Comparison of ENCODE assay signal across 14 cellular contexts in the genomic region with DNA sequence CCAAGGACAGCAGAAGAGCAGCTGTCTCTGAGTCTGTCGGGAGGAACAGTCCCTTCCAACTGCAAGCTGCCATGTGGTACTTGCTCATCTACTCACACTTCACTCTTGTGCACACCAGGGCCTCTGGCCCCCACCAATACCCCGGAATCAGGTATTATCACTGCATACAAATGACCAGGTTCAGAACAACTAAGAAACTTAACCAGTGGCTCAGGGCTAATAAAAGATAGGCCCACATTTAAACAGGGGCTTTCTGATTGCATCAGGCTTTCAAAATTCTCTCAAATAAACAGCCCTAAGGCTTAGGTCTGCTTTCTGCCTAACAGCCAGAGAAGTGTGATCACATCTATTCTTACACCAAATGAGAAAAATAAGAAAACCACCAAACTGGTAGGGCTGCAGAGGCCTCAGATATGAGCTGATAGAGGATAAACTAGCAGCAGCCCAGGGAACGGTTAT. TPM values are rescaled to one million over a fixed set of nuclear protein-coding genes. Genes with fewer than 3 reads are reported as not detected.
A peak's percentile ranks its signal among the peaks of the same experiment; 100 is the strongest.
DNase-seq lines count a peak whose midpoint lies in the region; ATAC-seq and TF ChIP-seq lines count a peak whose summit lies in the region.
"Had no signal": no experiment of that assay in that cellular context is flagged by ENCODE, and none has a peak within 500 bp of the region (broad histone marks: within the 10 kb centered on the region; RNA-seq: fewer than 3 reads in every experiment).

No MANE protein-coding gene starts in this region.

- H3K36me3 Mint-ChIP-seq in activated CD8-positive, alpha-beta T cell treated with anti-CD3 and anti-CD28 coated beads for 36 hours (ENCODE audit: low read depth): peaks cover 31% of the 10 kb centered on the region
- H3K36me3 Mint-ChIP-seq in naive B cell: no peaks in the 10 kb centered on the region

- H3K9ac ChIP-seq in BLaER1 treated with 17β-estradiol and CSF1 and Interleukin-3, amounts not matched to agents 10 nM and 100 nM: 0 out of 22 replicates have a peak overlapping the region, but pooled peaks of 2 of the 11 experiments have one; percentile 1 to 17

- H3K4me1 ChIP-seq in BLaER1 treated with 17β-estradiol and CSF1 and Interleukin-3, amounts not matched to agents 10 nM and 100 nM: peaks cover 83 to 98% (median 88%) of the 10 kb centered on the region in 10 experiments

- peaks cover 97 to 100% (median 99%) of the 10 kb centered on the region in 11 experiments for H4K20me1 ChIP-seq in BLaER1 treated with 17β-estradiol and CSF1 and Interleukin-3, amounts not matched to agents 10 nM and 100 nM

- no peak for ATAC-seq in GM18505 (IDR thresholded peaks at IDR 0.05; ENCODE audit: unreplicated experiment)
- ATAC-seq in activated CD8-positive, alpha-beta T cell treated with anti-CD3 and anti-CD28 coated beads for 36 hours: peak; percentile 32
- ATAC-seq in naive B cell (ENCODE audit: low read depth in 2 of 2): no peak
- no peak for ATAC-seq in left lobe of liver
- ATAC-seq: GM23338 had no signal

- POLR2A ChIA-PET in activated CD8-positive, alpha-beta T cell treated with anti-CD3 and anti-CD28 coated beads for 36 hours (lab: Charles Lee): interaction anchor here (0.8 to 4.3 kb wide), 8 partner anchors 8 to 26 kb away, joined by 3 to 33 read pairs (median 4); a partner anchor contains a TSS

- peak; percentile 67 for DNase-seq in activated CD8-positive, alpha-beta T cell treated with anti-CD3 and anti-CD28 coated beads for 36 hours
- DNase-seq in naive B cell (no peak), foreskin fibroblast (no peak), GM13976 (ENCODE audit: low spot score) (no peak), left lobe of liver (ENCODE audit: low spot score) (no peak), EL (no peak)
- DNase-seq: effector CD4-positive, alpha-beta T cell; MM.1S; NCI-H69; stimulated activated CD4-positive, alpha-beta T cell treated with anti-CD3 and anti-CD28 coated beads, Interleukin-4, amount 100 ng/mL, for 1 hour had no signal

- H3K4me3 ChIP-seq in BLaER1 treated with 17β-estradiol and CSF1 and Interleukin-3, amounts not matched to agents 10 nM and 100 nM: no peak overlapping the region
- H3K4me3 ChIP-seq in foreskin fibroblast (ENCODE audit: low read depth in 1 of 2, low read length in 2 of 2): no peak overlapping the region
- H3K4me3 ChIP-seq: GM23338, tibial artery had no signal

- in situ Hi-C loops in GM13976 (cut with MboI; ENCODE audit: low sequenced_read_pairs, unreplicated experiment): no loop called here

- H3K9me3 ChIP-seq in BLaER1 treated with 17β-estradiol and CSF1 and Interleukin-3, amounts not matched to agents 10 nM and 100 nM (replicated peaks in 1 of 11): no peaks in the 10 kb centered on the region
- H3K9me3 ChIP-seq: tibial artery had no signal

- H3K36me3 ChIP-seq in BLaER1 treated with 17β-estradiol and CSF1 and Interleukin-3, amounts not matched to agents 10 nM and 100 nM: peaks cover 6 to 62% (median 31%) of the 10 kb centered on the region in 11 experiments; a peak in 16 of 22 replicates
- H3K36me3 ChIP-seq: tibial artery had no signal

- peak overlapping the region; percentile 36 for H3K4me3 Mint-ChIP-seq in activated CD8-positive, alpha-beta T cell treated with anti-CD3 and anti-CD28 coated beads for 36 hours
- H3K4me3 Mint-ChIP-seq in naive B cell: peak overlapping the region in 1 of 8 donors; percentile 39
- H3K4me3 Mint-ChIP-seq: GM23338 had no signal

- CTCF ChIA-PET in activated CD8-positive, alpha-beta T cell treated with anti-CD3 and anti-CD28 coated beads for 36 hours (lab: Charles Lee): interaction anchor here (0.9 to 1.5 kb wide), 4 partner anchors 9 to 109 kb away, joined by 3 to 4 read pairs (median 4); no protein-coding TSS in a partner anchor

- TF ChIP-seq POLR2A in GM18505 (IDR thresholded peaks at IDR 0.05; ENCODE audit: borderline replicate concordance, extremely low read depth, insufficient read depth, insufficient read length): peak; percentile 27

- no peak for TF ChIP-seq CTCF in activated CD8-positive, alpha-beta T cell treated with anti-CD3 and anti-CD28 coated beads for 36 hours (IDR thresholded peaks at IDR 0.05)
- no peak for TF ChIP-seq CTCF in foreskin fibroblast (IDR thresholded peaks at IDR 0.05; ENCODE audit: low read depth, low read length)
- no peak for TF ChIP-seq CTCF in GM13976 (IDR thresholded peaks at IDR 0.05; ENCODE audit: borderline replicate concordance, control extremely low read depth, extremely low read depth, insufficient read depth, missing control alignments)

- no peaks in the 10 kb centered on the region for H3K9me3 Mint-ChIP-seq in activated CD8-positive, alpha-beta T cell treated with anti-CD3 and anti-CD28 coated beads for 36 hours
- peaks cover 0 to 1% (median 0%) of the 10 kb centered on the region in 7 donors for H3K9me3 Mint-ChIP-seq in naive B cell
- H3K9me3 Mint-ChIP-seq: GM23338 had no signal

- no peaks in the 10 kb centered on the region for H3K27me3 Mint-ChIP-seq in activated CD8-positive, alpha-beta T cell treated with anti-CD3 and anti-CD28 coated beads for 36 hours
- no peaks in the 10 kb centered on the region for H3K27me3 Mint-ChIP-seq in naive B cell

- H3K4me1 Mint-ChIP-seq in activated CD8-positive, alpha-beta T cell treated with anti-CD3 and anti-CD28 coated beads for 36 hours (ENCODE audit: low read depth): peaks cover 88% of the 10 kb centered on the region
- H3K4me1 Mint-ChIP-seq in naive B cell: peaks cover 77 to 96% (median 84%) of the 10 kb centered on the region in 3 donors

- H3K27ac Mint-ChIP-seq in activated CD8-positive, alpha-beta T cell treated with anti-CD3 and anti-CD28 coated beads for 36 hours: peak overlapping the region; percentile 96
- peak overlapping the region in 4 of 6 donors; percentile 55 to 87 (median 66) for H3K27ac Mint-ChIP-seq in naive B cell

- H3K4me2 ChIP-seq in BLaER1 treated with 17β-estradiol and CSF1 and Interleukin-3, amounts not matched to agents 10 nM and 100 nM: peak overlapping the region; percentile 37 to 94 (median 87); a peak in 21 of 22 replicates
- H3K4me2 ChIP-seq: GM23338 had no signal

- no peaks in the 10 kb centered on the region for H3K27me3 ChIP-seq in BLaER1 treated with 17β-estradiol and CSF1 and Interleukin-3, amounts not matched to agents 10 nM and 100 nM
- H3K27me3 ChIP-seq: tibial artery had no signal

- H3K27ac ChIP-seq in BLaER1 treated with 17β-estradiol and CSF1 and Interleukin-3, amounts not matched to agents 10 nM and 100 nM: peak overlapping the region in 1 of 11 experiments; percentile 35; a peak in 2 of 22 replicates
- H3K27ac ChIP-seq: tibial artery had no signal

- intact Hi-C loops in activated CD8-positive, alpha-beta T cell treated with anti-CD3 and anti-CD28 coated beads for 36 hours (cut with micrococcal nuclease): no loop called here

RNA-seq across cellular contexts. Expression of a gene that starts 20.7 kb away (rescaled TPM):
- 10 to 100 TPM; 51.2 to 51.6 TPM for total RNA-seq in activated CD8-positive, alpha-beta T cell treated with anti-CD3 and anti-CD28 coated beads for 36 hours
- polyA plus RNA-seq in naive B cell (ENCODE audit: low read depth in 6 of 6): 100 to 1,000 TPM; 119 to 157 (median 123) TPM
- total RNA-seq in left lobe of liver: 19.3 TPM

RNA-seq across cellular contexts. Expression of a gene that starts 23.6 kb away (rescaled TPM):
- 10 to 100 TPM; 58.9 to 63.7 TPM for total RNA-seq in activated CD8-positive, alpha-beta T cell treated with anti-CD3 and anti-CD28 coated beads for 36 hours
- polyA plus RNA-seq in naive B cell (ENCODE audit: low read depth in 6 of 6): 1 to 10 TPM in 4 of 6 donors, under 1 TPM in 1, not detected in 1; 0.34 to 2.2 (median 1.5) TPM
- total RNA-seq in left lobe of liver: 12.2 TPM
